13 cellular contexts compared by ENCODE assay signal in genomic region chr2:9347411-9347853, GRCh38.
DNase-seq lines count a peak whose midpoint lies in the region; ATAC-seq and TF ChIP-seq lines count a peak whose summit lies in the region.
"Had no signal": no experiment of that assay in that cellular context is flagged by ENCODE, and none has a peak within 500 bp of the region (broad histone marks: within the 10 kb centered on the region; RNA-seq: fewer than 3 reads in every experiment).

No MANE protein-coding gene starts in this region.

- H3K27ac ChIP-seq in breast epithelium (peak overlapping the region; percentile 26 to 77), right cardiac atrium (ENCODE audit: low read length) (peak overlapping the region; percentile 85), gastrocnemius medialis (peak overlapping the region; percentile 40 to 64 (median 52)), spleen (no peak overlapping the region)
- H3K27ac ChIP-seq: BLaER1 treated with 17β-estradiol and CSF1 and Interleukin-3, amounts not matched to agents 10 nM and 100 nM; foreskin keratinocyte had no signal

- DNase-seq in AG20443 (ENCODE audit: low spot score): peak; percentile 89
- peak in 1 of 2 donors; percentile 30 for DNase-seq in breast epithelium (ENCODE audit: low spot score in 2 of 2)
- peak; percentile 81 to 83 (median 82) for DNase-seq in right cardiac atrium
- peak; percentile 38 to 77 for DNase-seq in gastrocnemius medialis
- no peak for DNase-seq in spleen
- no peak for DNase-seq in NCI-H345 (lab: John Stamatoyannopoulos, UW)
- DNase-seq in cortex of kidney (lab: John Stamatoyannopoulos, UW): no peak
- DNase-seq in KBM-7: no peak
- DNase-seq: activated CD8-positive, alpha-beta memory T cell treated with anti-CD3 and anti-CD28 coated beads, Interleukin-2, amount 10 ng/mL, durations not matched to agents 7 days and 5 days; foreskin keratinocyte; NCI-H1417 treated with DMSO at 0.1 percent for 48 hours; T-cell had no signal

- H3K9me3 ChIP-seq in breast epithelium (no peaks in the 10 kb centered on the region), right cardiac atrium (ENCODE audit: control insufficient read depth, low read length) (no peaks in the 10 kb centered on the region), gastrocnemius medialis (no peaks in the 10 kb centered on the region), spleen (no peaks in the 10 kb centered on the region)

- TF ChIP-seq CTCF in breast epithelium (IDR thresholded peaks at IDR 0.05): no peak
- TF ChIP-seq CTCF in gastrocnemius medialis (IDR thresholded peaks at IDR 0.05 in 4 of 5, conservative IDR thresholded peaks at IDR 0.05 in 1 of 5): no peak
- no peak for TF ChIP-seq CTCF in spleen (IDR thresholded peaks at IDR 0.05 in 8 of 11, conservative IDR thresholded peaks at IDR 0.05 in 3 of 11)

- H3K4me1 ChIP-seq in breast epithelium (no peaks in the 10 kb centered on the region), right cardiac atrium (ENCODE audit: control insufficient read depth, insufficient read depth, low read length) (peaks cover 9% of the 10 kb centered on the region), gastrocnemius medialis (peaks cover 0 to 8% of the 10 kb centered on the region in 2 donors), spleen (no peaks in the 10 kb centered on the region)
- H3K4me1 ChIP-seq: foreskin keratinocyte had no signal

- H3K36me3 ChIP-seq in breast epithelium (no peaks in the 10 kb centered on the region), gastrocnemius medialis (no peaks in the 10 kb centered on the region), spleen (no peaks in the 10 kb centered on the region)

- intact Hi-C loops in breast epithelium (cut with DNase I; ENCODE audit: low total_unique reads): loop anchor here (10.0 kb wide), 1 partner anchor 203 kb away; no protein-coding TSS in a partner anchor
- intact Hi-C loops in right cardiac atrium (cut with DNase I): loop anchor here in 2 of 4 donors (10.0 kb wide), 2 partner anchors 143 to 203 kb away; partner anchors contain the start of gene ASAP2 (in 1 of the 2)
- intact Hi-C loops in gastrocnemius medialis (cut with DNase I; ENCODE audit: low total_unique reads): loop anchor here (2.0 kb wide), 1 partner anchor 33 kb away; no protein-coding TSS in a partner anchor
- intact Hi-C loops in spleen (cut with DNase I; ENCODE audit: low total_unique reads): no loop called here

- TF ChIP-seq POLR2A in breast epithelium (IDR thresholded peaks at IDR 0.05) (no peak), gastrocnemius medialis (IDR thresholded peaks at IDR 0.05) (no peak), spleen (IDR thresholded peaks at IDR 0.05) (no peak)

- H3K4me3 ChIP-seq in breast epithelium (peak overlapping the region in 1 of 3 donors; percentile 6), right cardiac atrium (ENCODE audit: low read length) (no peak overlapping the region), gastrocnemius medialis (no peak overlapping the region), spleen (no peak overlapping the region)
- H3K4me3 ChIP-seq: BLaER1 treated with 17β-estradiol and CSF1 and Interleukin-3, amounts not matched to agents 10 nM and 100 nM had no signal

- ATAC-seq in right cardiac atrium: peak; percentile 94 to 95
- ATAC-seq in gastrocnemius medialis: peak; percentile 90 to 92
- ATAC-seq: activated CD8-positive, alpha-beta memory T cell treated with anti-CD3 and anti-CD28 coated beads, Interleukin-2, amount 10 ng/mL, durations not matched to agents 7 days and 5 days; foreskin keratinocyte; T-cell had no signal

- 35% methylated on average over 6 of the region's 6 CpGs for WGBS in right cardiac atrium
- 48 to 75% (median 58%) methylated on average over 6 of the region's 6 CpGs for WGBS in spleen, 5 donors

- H3K27me3 ChIP-seq in breast epithelium (no peaks in the 10 kb centered on the region), right cardiac atrium (ENCODE audit: control insufficient read depth, insufficient read depth) (no peaks in the 10 kb centered on the region), gastrocnemius medialis (no peaks in the 10 kb centered on the region), spleen (replicated peaks in 1 of 7) (peaks cover 0 to 38% (median 0%) of the 10 kb centered on the region in 7 donors)
- H3K27me3 ChIP-seq: BLaER1 treated with 17β-estradiol and CSF1 and Interleukin-3, amounts not matched to agents 10 nM and 100 nM; foreskin keratinocyte had no signal

- in situ Hi-C loops in gastrocnemius medialis (cut with MboI; ENCODE audit: low sequenced_read_pairs in 4 of 4): no loop called here
- in situ Hi-C loops in KBM-7 (cut with MboI; ENCODE audit: low pct_unique_long_range_greater_than_20kb, low sequenced_read_pairs): loop anchor here (25.0 kb wide), 1 partner anchor 210 kb away; no protein-coding TSS in a partner anchor

Comparison
In these comparisons a context has a peak if more than half of its experiments do, and no peak if none do; other contexts are left out.
1. DNase-seq: peak in AG20443 (single experiment), right cardiac atrium (3 of 3) and gastrocnemius medialis (2 of 2); none in spleen (single experiment), NCI-H345 (single experiment), cortex of kidney (single experiment) and KBM-7 (single experiment).
2. H3K27ac ChIP-seq: peak in breast epithelium (2 of 2), right cardiac atrium (single experiment) and gastrocnemius medialis (4 of 4); none in spleen (0 of 8).